In genomic region chr7:134720091-134720935, GRCh38 we compare ENCODE assay signal across 12 cellular contexts. TPM values are rescaled to one million over a fixed set of nuclear protein-coding genes. Genes with fewer than 3 reads are reported as not detected.
DNase-seq lines count a peak whose midpoint lies in the region; ATAC-seq and TF ChIP-seq lines count a peak whose summit lies in the region.
"Had no signal": no experiment of that assay in that cellular context is flagged by ENCODE, and none has a peak within 500 bp of the region (broad histone marks: within the 10 kb centered on the region; RNA-seq: fewer than 3 reads in every experiment).

No MANE protein-coding gene starts in this region.

- no peak for TF ChIP-seq RAD21 in SK-N-SH (IDR thresholded peaks at IDR 0.05; ENCODE audit: low read length)

- H3K27ac ChIP-seq in SK-N-SH (ENCODE audit: low read depth in 2 of 2, low read length in 1 of 2) (peak overlapping the region; percentile 47 to 64; a peak in 2 of 4 replicates), esophagus muscularis mucosa (replicated peaks in 1 of 4) (peak overlapping the region; percentile 84 to 86 (median 85)), mucosa of rectum (ENCODE audit: low read depth in 2 of 2, low read length in 2 of 2) (peak overlapping the region; percentile 64 to 80)

- H3K9ac ChIP-seq in SK-N-SH, result no peak overlapping the region
- no peak overlapping the region for H3K9ac ChIP-seq in mucosa of rectum (ENCODE audit: low read depth in 1 of 2, low read length in 2 of 2)

- POLR2A ChIA-PET in SK-N-SH (lab: Yijun Ruan, JAX), result no interaction called here

- CTCF ChIA-PET in SK-N-SH (lab: Yijun Ruan, JAX), result interaction anchor here (1.0 to 3.6 kb wide), 4 partner anchors 11 to 223 kb away, joined by 3 to 12 read pairs (median 4); no protein-coding TSS in a partner anchor

- H3K4me3 ChIP-seq in SK-N-SH (ENCODE audit: low read depth in 2 of 2, low read length in 1 of 2) (no peak overlapping the region), esophagus muscularis mucosa (no peak overlapping the region), mucosa of rectum (ENCODE audit: low read length in 2 of 2) (no peak overlapping the region)

- no peak overlapping the region; the same call in 1 of the 2 replicates for H3K4me2 ChIP-seq in SK-N-SH

- H2AFZ ChIP-seq in SK-N-SH (ENCODE audit: low read depth), result no peak overlapping the region

- H3K9me3 ChIP-seq in SK-N-SH (no peaks in the 10 kb centered on the region), esophagus muscularis mucosa (no peaks in the 10 kb centered on the region), mucosa of rectum (ENCODE audit: control insufficient read depth in 2 of 2, low read length in 2 of 2) (no peaks in the 10 kb centered on the region)

- DNase-seq in SK-N-SH, result no peak
- no peak for DNase-seq in esophagus muscularis mucosa (ENCODE audit: extremely low spot score)
- DNase-seq in superior temporal gyrus (ENCODE audit: extremely low spot score), result peak; percentile 51
- DNase-seq in SK-N-DZ (ENCODE audit: low spot score), result no peak
- no peak for DNase-seq in LoVo (ENCODE audit: low spot score)
- no peak for DNase-seq in AG08396 (ENCODE audit: low spot score)
- DNase-seq: activated naive CD4-positive, alpha-beta T cell treated with anti-CD3 and anti-CD28 coated beads for 36 hours; NCI-H2171; stimulated activated CD4-positive, alpha-beta T cell treated with anti-CD3 and anti-CD28 coated beads, Interleukin-4, amount 100 ng/mL, for 24 hours had no signal

- no peak for TF ChIP-seq CTCF in SK-N-SH (IDR thresholded peaks at IDR 0.05)
- no peak for TF ChIP-seq CTCF in esophagus muscularis mucosa (IDR thresholded peaks at IDR 0.05)

- H3K4me1 ChIP-seq in SK-N-SH (ENCODE audit: control insufficient read depth in 1 of 2, insufficient read depth in 2 of 2, low read depth in 1 of 2, low read length in 1 of 2) (peaks cover 0 to 9% of the 10 kb centered on the region in 2 experiments; a peak in 2 of 4 replicates), esophagus muscularis mucosa (peaks cover 24 to 69% (median 68%) of the 10 kb centered on the region in 4 donors), mucosa of rectum (ENCODE audit: control insufficient read depth in 2 of 2, insufficient read depth in 2 of 2, low read length in 2 of 2) (no peaks in the 10 kb centered on the region)

- no peak for ATAC-seq in HG02870 (IDR thresholded peaks at IDR 0.05; ENCODE audit: unreplicated experiment)
- ATAC-seq: esophagus mucosa had no signal

- no peaks in the 10 kb centered on the region for H3K36me3 ChIP-seq in SK-N-SH (replicated peaks in 1 of 2; ENCODE audit: control insufficient read depth in 1 of 2, insufficient read depth in 2 of 2, low read length in 1 of 2)
- no peaks in the 10 kb centered on the region for H3K36me3 ChIP-seq in esophagus muscularis mucosa
- no peaks in the 10 kb centered on the region for H3K36me3 ChIP-seq in mucosa of rectum (ENCODE audit: control insufficient read depth in 2 of 2, insufficient read depth in 2 of 2, low read length in 2 of 2)

- intact Hi-C loops in esophagus muscularis mucosa (cut with DNase I), result no loop called here

- no peak for TF ChIP-seq EP300 in SK-N-SH (IDR thresholded peaks at IDR 0.05; ENCODE audit: borderline replicate concordance in 1 of 2, low read depth in 1 of 2, low read length in 1 of 2)
- TF ChIP-seq EP300 in esophagus muscularis mucosa (IDR thresholded peaks at IDR 0.05), result peak; percentile 85

- peaks cover 3% of the 10 kb centered on the region for H3F3A ChIP-seq in SK-N-SH (replicated peaks; ENCODE audit: insufficient read depth)

- H3K9me2 ChIP-seq in SK-N-SH, result no peaks in the 10 kb centered on the region

- H4K20me1 ChIP-seq in SK-N-SH (ENCODE audit: insufficient read depth), result no peaks in the 10 kb centered on the region

- whole genome bisulfite sequencing in SK-N-SH (ENCODE audit: low lambda C conversion rate), result 80% methylated on average over 5 of the region's 5 CpGs
- 26% methylated on average over 5 of the region's 5 CpGs for WGBS in esophagus muscularis mucosa

- H3K79me2 ChIP-seq in SK-N-SH (ENCODE audit: insufficient read depth), result no peaks in the 10 kb centered on the region

- TF ChIP-seq POLR2A in esophagus muscularis mucosa (IDR thresholded peaks at IDR 0.05; ENCODE audit: low read depth), result no peak

- no peaks in the 10 kb centered on the region for H3K27me3 ChIP-seq in SK-N-SH (ENCODE audit: insufficient read depth)
- H3K27me3 ChIP-seq in esophagus muscularis mucosa, result no peaks in the 10 kb centered on the region
- no peaks in the 10 kb centered on the region for H3K27me3 ChIP-seq in mucosa of rectum (ENCODE audit: control insufficient read depth in 2 of 2, insufficient read depth in 2 of 2, low read length in 2 of 2)

TF ChIP-seq in SK-N-SH, 30 proteins besides CTCF, POLR2A, EP300 and RAD21:
- TF ChIP-seq, protein P1, sequence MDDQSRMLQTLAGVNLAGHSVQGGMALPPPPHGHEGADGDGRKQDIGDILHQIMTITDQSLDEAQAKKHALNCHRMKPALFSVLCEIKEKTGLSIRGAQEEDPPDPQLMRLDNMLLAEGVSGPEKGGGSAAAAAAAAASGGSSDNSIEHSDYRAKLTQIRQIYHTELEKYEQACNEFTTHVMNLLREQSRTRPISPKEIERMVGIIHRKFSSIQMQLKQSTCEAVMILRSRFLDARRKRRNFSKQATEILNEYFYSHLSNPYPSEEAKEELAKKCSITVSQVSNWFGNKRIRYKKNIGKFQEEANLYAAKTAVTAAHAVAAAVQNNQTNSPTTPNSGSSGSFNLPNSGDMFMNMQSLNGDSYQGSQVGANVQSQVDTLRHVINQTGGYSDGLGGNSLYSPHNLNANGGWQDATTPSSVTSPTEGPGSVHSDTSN (IDR thresholded peaks at IDR 0.05), result no peak
- TF ChIP-seq TEAD4 (IDR thresholded peaks at IDR 0.05; ENCODE audit: borderline replicate concordance, insufficient read depth) (no peak), POLR2AphosphoS5 (IDR thresholded peaks at IDR 0.05; ENCODE audit: low read depth, low read length) (no peak), SIN3A (IDR thresholded peaks at IDR 0.05; ENCODE audit: borderline replicate concordance, low read depth, low read length) (no peak), MEF2A (IDR thresholded peaks at IDR 0.05; ENCODE audit: borderline replicate concordance, low read depth) (no peak), FOXJ3 (CRISPR knock-in tag; IDR thresholded peaks at IDR 0.05) (no peak), MAX (IDR thresholded peaks at IDR 0.05; ENCODE audit: low read depth) (no peak), MXI1 (IDR thresholded peaks at IDR 0.05; ENCODE audit: low read depth, low read length) (no peak), YY1 (IDR thresholded peaks at IDR 0.05; ENCODE audit: low read depth) (no peak), GATA2 (CRISPR knock-in tag; IDR thresholded peaks at IDR 0.05) (no peak), GABPA (IDR thresholded peaks at IDR 0.05; ENCODE audit: low read depth) (no peak)
TF ChIP-seq in SK-N-SH: peak in this region for 0.

RNA-seq across cellular contexts. Expression of gene CALD1, which starts 59.1 kb away (rescaled TPM):
- polyA plus RNA-seq in SK-N-SH (2012; rRNA removed), result 299 and 303 TPM in 2 replicates
- 269 and 329 TPM in 2 replicates for polyA plus RNA-seq in SK-N-SH (2012; cell fraction: cytosol; rRNA removed)
- 304 and 462 TPM in 2 replicates for polyA plus RNA-seq in SK-N-SH (2012; cell fraction: nucleus; rRNA removed)
- 1,000 to 10,000 TPM; 2,057 to 3,140 (median 2,687) TPM for total RNA-seq in esophagus muscularis mucosa
- 16.3 and 19.1 TPM in 2 replicates for polyA plus RNA-seq in SK-N-DZ (2014; cell fraction: cytosol; rRNA removed)
- 19.3 and 21.5 TPM in 2 replicates for polyA plus RNA-seq in SK-N-DZ (2014; cell fraction: nucleus; rRNA removed)
